In genomic region chr2:109438773-109439191, GRCh38 we compare ENCODE assay signal across 11 cellular contexts.
DNase-seq lines count a peak whose midpoint lies in the region; ATAC-seq and TF ChIP-seq lines count a peak whose summit lies in the region.
"Had no signal": no experiment of that assay in that cellular context is flagged by ENCODE, and none has a peak within 500 bp of the region (broad histone marks: within the 10 kb centered on the region; RNA-seq: fewer than 3 reads in every experiment).

No MANE protein-coding gene starts in this region.

- H3K9me2 ChIP-seq in PC-3 (replicated peaks; ENCODE audit: low read length): no peaks in the 10 kb centered on the region

- no peak for TF ChIP-seq CTCF in AG10803 (conservative IDR thresholded peaks at IDR 0.05; ENCODE audit: low read length)
- no peak for TF ChIP-seq CTCF in PC-3 (conservative IDR thresholded peaks at IDR 0.05; ENCODE audit: low read depth, low read length)

- H3K4me3 Mint-ChIP-seq in activated T-helper 1 cell treated with anti-CD3 and anti-CD28 coated beads, Interleukin-12 subunit alpha, Interleukin-12 subunit beta, Interleukin-2, Interleukin-4 antibody, amounts not matched to agents 30 ng/mL and 10 ng/mL and 1 ng/mL, durations not matched to agents 14 hours and 24 hours and 36 hours: no peak overlapping the region
- H3K4me3 Mint-ChIP-seq: CD4-positive, alpha-beta memory T cell; stimulated activated naive CD8-positive, alpha-beta T cell treated with anti-CD3 and anti-CD28 coated beads, Interleukin-15, amount 100 ng/mL, for 72 hours had no signal

- H3K4me1 ChIP-seq in PC-3 (ENCODE audit: insufficient read depth, low read length): no peaks in the 10 kb centered on the region

- H3K27ac ChIP-seq in PC-3 (ENCODE audit: low read length): no peak overlapping the region

- no peaks in the 10 kb centered on the region for H4K20me1 ChIP-seq in PC-3 (ENCODE audit: low read length)

- H3K27me3 Mint-ChIP-seq in activated T-helper 1 cell treated with anti-CD3 and anti-CD28 coated beads, Interleukin-12 subunit alpha, Interleukin-12 subunit beta, Interleukin-2, Interleukin-4 antibody, amounts not matched to agents 30 ng/mL and 10 ng/mL and 1 ng/mL, durations not matched to agents 14 hours and 24 hours and 36 hours (ENCODE audit: insufficient read depth): no peaks in the 10 kb centered on the region
- H3K27me3 Mint-ChIP-seq: stimulated activated naive CD8-positive, alpha-beta T cell treated with anti-CD3 and anti-CD28 coated beads, Interleukin-15, amount 100 ng/mL, for 72 hours had no signal

- ATAC-seq in PC-3: no peak
- no peak for ATAC-seq in stimulated activated naive CD8-positive, alpha-beta T cell treated with anti-CD3 and anti-CD28 coated beads, Interleukin-15, Interleukin-2, amounts not matched to agents 100 U/mL and 50 U/mL, for 24 hours
- ATAC-seq in HG03175 (IDR thresholded peaks at IDR 0.05; ENCODE audit: unreplicated experiment): no peak
- ATAC-seq: stimulated activated naive CD8-positive, alpha-beta T cell treated with anti-CD3 and anti-CD28 coated beads, Interleukin-15, amount 100 ng/mL, for 72 hours had no signal

- POLR2A ChIA-PET in PC-3 (lab: Charles Lee; ENCODE audit: unreplicated experiment): no interaction called here

- H3K4me3 ChIP-seq in AG10803 (ENCODE audit: low read length): no peak overlapping the region
- H3K4me3 ChIP-seq in PC-3 (ENCODE audit: low read length): no peak overlapping the region

- no peak overlapping the region for H3K4me2 ChIP-seq in PC-3 (ENCODE audit: low read length)

- no peaks in the 10 kb centered on the region for H3K79me2 ChIP-seq in PC-3 (ENCODE audit: low read length)

- no peaks in the 10 kb centered on the region for H3K27me3 ChIP-seq in PC-3 (ENCODE audit: low read length)

- intact Hi-C loops in PC-3 (cut with micrococcal nuclease): no loop called here
- intact Hi-C loops in activated T-helper 1 cell treated with anti-CD3 and anti-CD28 coated beads, Interleukin-12 subunit alpha, Interleukin-12 subunit beta, Interleukin-2, Interleukin-4 antibody, amounts not matched to agents 30 ng/mL and 10 ng/mL and 1 ng/mL, durations not matched to agents 14 hours and 24 hours and 36 hours (cut with micrococcal nuclease): no loop called here

- H3K27ac Mint-ChIP-seq in activated T-helper 1 cell treated with anti-CD3 and anti-CD28 coated beads, Interleukin-12 subunit alpha, Interleukin-12 subunit beta, Interleukin-2, Interleukin-4 antibody, amounts not matched to agents 30 ng/mL and 10 ng/mL and 1 ng/mL, durations not matched to agents 14 hours and 24 hours and 36 hours: no peak overlapping the region
- H3K27ac Mint-ChIP-seq: CD4-positive, alpha-beta memory T cell; stimulated activated naive CD8-positive, alpha-beta T cell treated with anti-CD3 and anti-CD28 coated beads, Interleukin-15, amount 100 ng/mL, for 72 hours had no signal

- BruUV-seq in PC-3 (replicated peaks; lab: Mats Ljungman, UMichigan): no TSS peak

- H3F3A ChIP-seq in PC-3 (ENCODE audit: low read length, unreplicated experiment): no peaks in the 10 kb centered on the region

- CTCF ChIA-PET in PC-3 (lab: Charles Lee): no interaction called here

- peaks cover 21% of the 10 kb centered on the region; the same call in 1 of the 2 replicates for H3K9me3 ChIP-seq in PC-3 (ENCODE audit: low read length)

- H3K36me3 Mint-ChIP-seq in activated T-helper 1 cell treated with anti-CD3 and anti-CD28 coated beads, Interleukin-12 subunit alpha, Interleukin-12 subunit beta, Interleukin-2, Interleukin-4 antibody, amounts not matched to agents 30 ng/mL and 10 ng/mL and 1 ng/mL, durations not matched to agents 14 hours and 24 hours and 36 hours (ENCODE audit: low read depth): no peaks in the 10 kb centered on the region

- peaks cover 30% of the 10 kb centered on the region for H3K9me3 Mint-ChIP-seq in activated T-helper 1 cell treated with anti-CD3 and anti-CD28 coated beads, Interleukin-12 subunit alpha, Interleukin-12 subunit beta, Interleukin-2, Interleukin-4 antibody, amounts not matched to agents 30 ng/mL and 10 ng/mL and 1 ng/mL, durations not matched to agents 14 hours and 24 hours and 36 hours

- no peak overlapping the region for H3K9ac ChIP-seq in PC-3 (ENCODE audit: low read length)

- H3K4me1 Mint-ChIP-seq in activated T-helper 1 cell treated with anti-CD3 and anti-CD28 coated beads, Interleukin-12 subunit alpha, Interleukin-12 subunit beta, Interleukin-2, Interleukin-4 antibody, amounts not matched to agents 30 ng/mL and 10 ng/mL and 1 ng/mL, durations not matched to agents 14 hours and 24 hours and 36 hours (ENCODE audit: low read depth): no peaks in the 10 kb centered on the region
- H3K4me1 Mint-ChIP-seq: CD4-positive, alpha-beta memory T cell; stimulated activated naive CD8-positive, alpha-beta T cell treated with anti-CD3 and anti-CD28 coated beads, Interleukin-15, amount 100 ng/mL, for 72 hours had no signal

- peaks cover 32% of the 10 kb centered on the region for H3K36me3 ChIP-seq in PC-3 (ENCODE audit: low read depth, low read length)

- no peak overlapping the region for H2AFZ ChIP-seq in PC-3 (ENCODE audit: low read length)

- DNase-seq in AG10803 (ENCODE audit: low read depth) (peak; percentile 66), PC-3 (peak; percentile 33), fibroblast of peridontal ligament (ENCODE audit: extremely low read depth) (peak; percentile 85), nucleus accumbens (lab: John Stamatoyannopoulos, UW) (peak in 42 of 56 donors; percentile 19 to 86 (median 50))
- DNase-seq in stimulated activated naive CD8-positive, alpha-beta T cell treated with anti-CD3 and anti-CD28 coated beads, Interleukin-15, Interleukin-2, amounts not matched to agents 100 U/mL and 50 U/mL, for 24 hours: no peak
- DNase-seq in activated T-helper 1 cell treated with anti-CD3 and anti-CD28 coated beads, Interleukin-12 subunit alpha, Interleukin-12 subunit beta, Interleukin-2, Interleukin-4 antibody, amounts not matched to agents 30 ng/mL and 10 ng/mL and 1 ng/mL, durations not matched to agents 14 hours and 24 hours and 36 hours (ENCODE audit: low spot score): no peak
- DNase-seq in stimulated activated CD4-positive, alpha-beta T cell treated with anti-CD3 and anti-CD28 coated beads, Interleukin-1b, Interleukin-23, amount 100 ng/mL, for 48 hours: no peak
- DNase-seq: CD4-positive, alpha-beta memory T cell; NCI-H1417 treated with DMSO at 0.1 percent for 48 hours; stimulated activated naive CD8-positive, alpha-beta T cell treated with anti-CD3 and anti-CD28 coated beads, Interleukin-15, amount 100 ng/mL, for 72 hours had no signal

Comparison
In these comparisons a context has a peak if more than half of its experiments do, and no peak if none do; other contexts are left out.
1. DNase-seq: peak in AG10803 (single experiment), PC-3 (single experiment), fibroblast of peridontal ligament (single experiment) and nucleus accumbens (42 of 56); none in stimulated activated naive CD8-positive, alpha-beta T cell treated with anti-CD3 and anti-CD28 coated beads, Interleukin-15, Interleukin-2, amounts not matched to agents 100 U/mL and 50 U/mL, for 24 hours (single experiment), activated T-helper 1 cell treated with anti-CD3 and anti-CD28 coated beads, Interleukin-12 subunit alpha, Interleukin-12 subunit beta, Interleukin-2, Interleukin-4 antibody, amounts not matched to agents 30 ng/mL and 10 ng/mL and 1 ng/mL, durations not matched to agents 14 hours and 24 hours and 36 hours (single experiment) and stimulated activated CD4-positive, alpha-beta T cell treated with anti-CD3 and anti-CD28 coated beads, Interleukin-1b, Interleukin-23, amount 100 ng/mL, for 48 hours (single experiment).